In genomic region chr2:160906878-160907277, GRCh38 we compare ENCODE assay signal across 2 cellular contexts.
TF ChIP-seq lines count a peak whose summit lies in the region.

No MANE protein-coding gene starts in this region.

TF ChIP-seq in Ishikawa, 13 proteins besides CTCF, POLR2A, EP300 and RAD21 (continued from another document):
- TF ChIP-seq TEAD4 (IDR thresholded peaks at IDR 0.05) = peak; percentile 47; the same call in 1 of the 2 replicates
TF ChIP-seq in Ishikawa: peak in this region for 1.

TF ChIP-seq in H1, 55 proteins besides CTCF, POLR2A, EP300 and RAD21:
- no peak for TF ChIP-seq GTF2F1 (IDR thresholded peaks at IDR 0.05; ENCODE audit: borderline replicate concordance, low read depth, low read length)
- TF ChIP-seq ATF3 (IDR thresholded peaks at IDR 0.05; ENCODE audit: insufficient read depth, low read depth, low read length) = no peak
- peak; percentile 54; the same call in 1 of the 2 replicates for TF ChIP-seq SP1 (IDR thresholded peaks at IDR 0.05; ENCODE audit: low read depth, low read length)
- TF ChIP-seq TCF12 (IDR thresholded peaks at IDR 0.05; ENCODE audit: low read depth, low read length) = 0 out of 2 replicates have a peak, but pooled peaks have one; percentile 68
- peak in 1 of 2 experiments; percentile 20 for TF ChIP-seq BCL11A (IDR thresholded peaks at IDR 0.05; ENCODE audit: low read depth in 2 of 2, low read length in 2 of 2)
- TF ChIP-seq SIX5 (IDR thresholded peaks at IDR 0.05; ENCODE audit: low read depth, low read length) = no peak
- no peak for TF ChIP-seq USF2 (IDR thresholded peaks at IDR 0.05; ENCODE audit: low read length)
- peak; percentile 96 for TF ChIP-seq TEAD4 (IDR thresholded peaks at IDR 0.05; ENCODE audit: low read depth, low read length)
